In the genomic region with DNA sequence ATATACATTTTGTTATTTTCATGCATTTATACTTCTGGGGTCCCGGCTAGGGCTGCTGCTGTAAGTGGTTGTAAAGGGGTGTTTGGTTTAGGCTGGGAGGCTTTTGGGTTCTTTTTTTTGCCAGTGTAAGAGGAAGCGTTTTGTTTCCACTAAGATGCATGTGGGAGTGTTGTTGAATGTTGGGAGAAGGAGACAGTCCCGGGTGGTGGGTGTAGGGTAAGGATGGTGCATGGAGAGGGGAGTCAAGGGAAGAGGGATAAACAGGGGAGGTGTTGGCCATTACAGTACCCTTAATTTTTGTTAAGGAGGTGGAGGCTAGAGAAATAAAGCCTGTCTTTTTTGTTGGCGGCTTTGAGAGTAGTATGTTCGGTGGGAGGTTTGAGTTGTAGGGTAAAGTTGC, we compare ENCODE assay signal across 34 cellular contexts.
"Had no signal": no experiment of that assay in that cellular context is flagged by ENCODE, and none has a peak within 500 bp of the region (broad histone marks: within the 10 kb centered on the region; RNA-seq: fewer than 3 reads in every experiment).

No MANE protein-coding gene starts in this region.

- DNase-seq: activated B cell treated with CpG ODN at 0.5 μM for 24 hours; activated CD4-positive, alpha-beta T cell treated with anti-CD3 and anti-CD28 coated beads for 48 hours; activated CD4-positive, alpha-beta T cell treated with anti-CD3 and anti-CD28 coated beads, Interleukin-2, amount 50 U/mL, for 1 hour; activated CD4-positive, alpha-beta T cell treated with anti-CD3 and anti-CD28 coated beads, Interleukin-2, amount 50 U/mL, for 48 hours; activated CD8-positive, alpha-beta memory T cell treated with anti-CD3 and anti-CD28 coated beads for 24 hours; activated CD8-positive, alpha-beta T cell treated with anti-CD3 and anti-CD28 coated beads for 36 hours; activated effector memory CD4-positive, alpha-beta T cell treated with Interleukin-2 at 50 U/mL for 16 hours; activated gamma-delta T cell treated with Interleukin-2 at 50 U/mL for 16 hours; activated naive CD4-positive, alpha-beta T cell treated with anti-CD3 and anti-CD28 coated beads, Interleukin-2, amount 50 U/mL, for 16 hours; activated naive CD4-positive, alpha-beta T cell treated with Interleukin-2 at 50 U/mL for 16 hours; activated T-cell treated with anti-CD3 and anti-CD28 coated beads, Interleukin-2, amount 50 U/mL, for 4 hours; amniotic stem cell; anterior cingulate cortex; brain microvascular endothelial cell; caudate nucleus; cortex of kidney; dermis blood vessel endothelial cell; effector CD4-positive, alpha-beta T cell; effector memory CD8-positive, alpha-beta T cell; esophagus squamous epithelium; foreskin melanocyte; T-helper 1 cell; T-helper 17 cell; T1000; WERI-Rb-1 had no signal

- H3K36me3 ChIP-seq: brain microvascular endothelial cell, esophagus squamous epithelium, gastroesophageal sphincter, WERI-Rb-1 had no signal

- H3K27ac ChIP-seq: brain microvascular endothelial cell, epithelial cell of prostate, esophagus squamous epithelium, gastroesophageal sphincter, WERI-Rb-1 had no signal

- H3K9me3 ChIP-seq: esophagus squamous epithelium, gastroesophageal sphincter had no signal

- H3K27me3 ChIP-seq: brain microvascular endothelial cell, esophagus squamous epithelium, gastroesophageal sphincter had no signal

- H3K4me3 ChIP-seq: esophagus squamous epithelium, gastroesophageal sphincter had no signal

- ATAC-seq: activated CD4-positive, CD25-positive, alpha-beta regulatory T cell treated with anti-CD3 and anti-CD28 coated beads, Interleukin-2, amount 50 U/mL, for 24 hours; activated CD8-positive, alpha-beta T cell treated with anti-CD3 and anti-CD28 coated beads for 36 hours; activated T-cell treated with anti-CD3 and anti-CD28 coated beads, Interleukin-2, amount 50 U/mL, for 4 hours; activated T-helper 17 cell treated with anti-CD3 and anti-CD28 coated beads, Interleukin-2, amount 50 U/mL, for 72 hours; effector memory CD8-positive, alpha-beta T cell; gastroesophageal sphincter; T-helper 17 cell had no signal

- FAIRE-seq: astrocyte, bronchial epithelial cell, colon, endometrium, endothelial cell of umbilical vein had no signal

- H3K4me1 ChIP-seq: esophagus squamous epithelium, gastroesophageal sphincter had no signal
